ENCODE assay signal across 23 cellular contexts in genomic region chr6:14190596-14191224, GRCh38.
DNase-seq lines count a peak whose midpoint lies in the region; ATAC-seq and TF ChIP-seq lines count a peak whose summit lies in the region.
"Had no signal": no experiment of that assay in that cellular context is flagged by ENCODE, and none has a peak within 500 bp of the region (broad histone marks: within the 10 kb centered on the region; RNA-seq: fewer than 3 reads in every experiment).

No MANE protein-coding gene starts in this region.

- no peaks in the 10 kb centered on the region for H3K36me3 Mint-ChIP-seq in activated CD8-positive, alpha-beta T cell treated with anti-CD3 and anti-CD28 coated beads, Interleukin-2, amount 10 ng/mL, durations not matched to agents 7 days and 5 days (ENCODE audit: low read depth)
- H3K36me3 Mint-ChIP-seq: CD4-positive, CD25-positive, alpha-beta regulatory T cell had no signal

- H3K27ac ChIP-seq in right cardiac atrium (ENCODE audit: low read length) (no peak overlapping the region), subcutaneous abdominal adipose tissue (ENCODE audit: low read depth, low read length) (peak overlapping the region; percentile 46), prostate gland (no peak overlapping the region)
- H3K27ac ChIP-seq: 22Rv1, BLaER1, C4-2B, GM23248 had no signal

- DNase-seq in Right ventricle myocardium inferior (ENCODE audit: missing footprints) (no peak), cardiac septum (ENCODE audit: low spot score) (no peak), left cardiac atrium (no peak), right cardiac atrium (peak in 2 of 3 donors; percentile 60 to 74), prostate gland (ENCODE audit: low spot score) (no peak)
- no peak for DNase-seq in activated CD8-positive, alpha-beta T cell treated with anti-CD3 and anti-CD28 coated beads, Interleukin-2, amount 10 ng/mL, durations not matched to agents 7 days and 5 days
- DNase-seq: CD4-positive, CD25-positive, alpha-beta regulatory T cell; CD8-positive, alpha-beta memory T cell; DMS 273 treated with DMSO at 0.1 percent for 48 hours; DMS79; EL; GDM1; GM23248; H9; HFFc6 had no signal

- H3K9me3 Mint-ChIP-seq in activated CD8-positive, alpha-beta T cell treated with anti-CD3 and anti-CD28 coated beads, Interleukin-2, amount 10 ng/mL, durations not matched to agents 7 days and 5 days (ENCODE audit: insufficient read depth) = no peaks in the 10 kb centered on the region
- H3K9me3 Mint-ChIP-seq: CD4-positive, CD25-positive, alpha-beta regulatory T cell; CD8-positive, alpha-beta memory T cell; H9; HFFc6 had no signal

- H3K4me3 Mint-ChIP-seq in activated CD8-positive, alpha-beta T cell treated with anti-CD3 and anti-CD28 coated beads, Interleukin-2, amount 10 ng/mL, durations not matched to agents 7 days and 5 days = no peak overlapping the region
- H3K4me3 Mint-ChIP-seq: B cell; CD4-positive, CD25-positive, alpha-beta regulatory T cell; CD8-positive, alpha-beta memory T cell; H9; HFFc6 had no signal

- H3K4me1 ChIP-seq in right cardiac atrium (ENCODE audit: control insufficient read depth, insufficient read depth, low read length) = peaks cover 5% of the 10 kb centered on the region
- H3K4me1 ChIP-seq in subcutaneous abdominal adipose tissue (ENCODE audit: control insufficient read depth in 5 of 5, insufficient read depth in 5 of 5, low read length in 5 of 5) = peaks cover 6 to 15% (median 12%) of the 10 kb centered on the region in 5 donors
- no peaks in the 10 kb centered on the region for H3K4me1 ChIP-seq in prostate gland (replicated peaks)
- H3K4me1 ChIP-seq: BLaER1 had no signal

- no peaks in the 10 kb centered on the region for H3K4me1 Mint-ChIP-seq in activated CD8-positive, alpha-beta T cell treated with anti-CD3 and anti-CD28 coated beads, Interleukin-2, amount 10 ng/mL, durations not matched to agents 7 days and 5 days (ENCODE audit: low read depth)
- H3K4me1 Mint-ChIP-seq: B cell; CD4-positive, CD25-positive, alpha-beta regulatory T cell; CD8-positive, alpha-beta memory T cell had no signal

- no peaks in the 10 kb centered on the region for H3K9me3 ChIP-seq in right cardiac atrium (ENCODE audit: control insufficient read depth, low read length)
- H3K9me3 ChIP-seq in subcutaneous abdominal adipose tissue (ENCODE audit: control insufficient read depth in 5 of 5, low read length in 5 of 5) = peaks cover 0 to 1% (median 0%) of the 10 kb centered on the region in 5 donors
- no peaks in the 10 kb centered on the region for H3K9me3 ChIP-seq in prostate gland
- H3K9me3 ChIP-seq: BLaER1 had no signal

- H3K27me3 ChIP-seq in right cardiac atrium (ENCODE audit: control insufficient read depth, insufficient read depth) = no peaks in the 10 kb centered on the region
- H3K27me3 ChIP-seq in subcutaneous abdominal adipose tissue (ENCODE audit: control insufficient read depth in 5 of 5, insufficient read depth in 4 of 5, low read length in 5 of 5) = peaks cover 0 to 4% (median 0%) of the 10 kb centered on the region in 5 donors
- peaks cover 3% of the 10 kb centered on the region for H3K27me3 ChIP-seq in prostate gland (replicated peaks; ENCODE audit: insufficient read depth)
- H3K27me3 ChIP-seq: BLaER1 had no signal

- peak overlapping the region in 1 of 5 donors; percentile 30 for H3K9ac ChIP-seq in subcutaneous abdominal adipose tissue (ENCODE audit: low read length in 5 of 5)
- H3K9ac ChIP-seq: BLaER1, GM23248 had no signal

- TF ChIP-seq POLR2A in prostate gland (IDR thresholded peaks at IDR 0.05) = no peak

- H3K4me3 ChIP-seq in right cardiac atrium (ENCODE audit: low read length) = no peak overlapping the region
- no peak overlapping the region for H3K4me3 ChIP-seq in subcutaneous abdominal adipose tissue (ENCODE audit: low read depth in 1 of 5, low read length in 5 of 5)
- H3K4me3 ChIP-seq in prostate gland = no peak overlapping the region
- H3K4me3 ChIP-seq: BLaER1, GM12878, GM23248 had no signal

- intact Hi-C loops in Right ventricle myocardium inferior (cut with DNase I) = no loop called here
- intact Hi-C loops in cardiac septum (cut with DNase I) = no loop called here
- intact Hi-C loops in left cardiac atrium (cut with DNase I) = no loop called here
- intact Hi-C loops in right cardiac atrium (cut with DNase I) = no loop called here
- intact Hi-C loops in prostate gland (cut with DNase I) = no loop called here

- POLR2A ChIA-PET in activated CD8-positive, alpha-beta T cell treated with anti-CD3 and anti-CD28 coated beads, Interleukin-2, amount 10 ng/mL, durations not matched to agents 7 days and 5 days (lab: Charles Lee) = no interaction called here

- CTCF ChIA-PET in activated CD8-positive, alpha-beta T cell treated with anti-CD3 and anti-CD28 coated beads, Interleukin-2, amount 10 ng/mL, durations not matched to agents 7 days and 5 days (lab: Charles Lee) = interaction anchor here (0.8 kb wide), 1 partner anchor 61 kb away, joined by 3 read pairs; no protein-coding TSS in a partner anchor

- H3K36me3 ChIP-seq in subcutaneous abdominal adipose tissue (ENCODE audit: control insufficient read depth in 5 of 5, insufficient read depth in 5 of 5, low read length in 5 of 5) (no peaks in the 10 kb centered on the region), prostate gland (no peaks in the 10 kb centered on the region)
- H3K36me3 ChIP-seq: BLaER1 had no signal

- TF ChIP-seq CTCF in prostate gland (IDR thresholded peaks at IDR 0.05) = no peak

- H3K27ac Mint-ChIP-seq in activated CD8-positive, alpha-beta T cell treated with anti-CD3 and anti-CD28 coated beads, Interleukin-2, amount 10 ng/mL, durations not matched to agents 7 days and 5 days = no peak overlapping the region
- H3K27ac Mint-ChIP-seq: B cell; CD4-positive, CD25-positive, alpha-beta regulatory T cell; CD8-positive, alpha-beta memory T cell; H9; HFFc6 had no signal

- peaks cover 14% of the 10 kb centered on the region for H3K27me3 Mint-ChIP-seq in activated CD8-positive, alpha-beta T cell treated with anti-CD3 and anti-CD28 coated beads, Interleukin-2, amount 10 ng/mL, durations not matched to agents 7 days and 5 days (ENCODE audit: low read depth)
- H3K27me3 Mint-ChIP-seq: B cell had no signal

- 63% methylated on average over 10 of the region's 10 CpGs for WGBS in right cardiac atrium
- 91% methylated on average over 10 of the region's 10 CpGs for WGBS in prostate gland

- ATAC-seq in Right ventricle myocardium inferior (peak; percentile 59), left cardiac atrium (peak; percentile 28 to 87), right cardiac atrium (peak; percentile 42 to 73), HG02981 (IDR thresholded peaks at IDR 0.05; ENCODE audit: unreplicated experiment) (no peak)
- no peak for ATAC-seq in activated CD8-positive, alpha-beta T cell treated with anti-CD3 and anti-CD28 coated beads, Interleukin-2, amount 10 ng/mL, durations not matched to agents 7 days and 5 days
- ATAC-seq: GM12878, HCT116 had no signal

Comparison
In these comparisons a context has a peak if more than half of its experiments do, and no peak if none do; other contexts are left out.
1. DNase-seq: peak in right cardiac atrium (2 of 3); none in Right ventricle myocardium inferior (single experiment), cardiac septum (single experiment), left cardiac atrium (single experiment), prostate gland (single experiment) and activated CD8-positive, alpha-beta T cell treated with anti-CD3 and anti-CD28 coated beads, Interleukin-2, amount 10 ng/mL, durations not matched to agents 7 days and 5 days (single experiment).
2. ATAC-seq: peak in Right ventricle myocardium inferior (single experiment), left cardiac atrium (2 of 2) and right cardiac atrium (2 of 2); none in activated CD8-positive, alpha-beta T cell treated with anti-CD3 and anti-CD28 coated beads, Interleukin-2, amount 10 ng/mL, durations not matched to agents 7 days and 5 days (single experiment) and HG02981 (single experiment).